Comparison of ENCODE assay signal across 1 cellular context in the genomic region with DNA sequence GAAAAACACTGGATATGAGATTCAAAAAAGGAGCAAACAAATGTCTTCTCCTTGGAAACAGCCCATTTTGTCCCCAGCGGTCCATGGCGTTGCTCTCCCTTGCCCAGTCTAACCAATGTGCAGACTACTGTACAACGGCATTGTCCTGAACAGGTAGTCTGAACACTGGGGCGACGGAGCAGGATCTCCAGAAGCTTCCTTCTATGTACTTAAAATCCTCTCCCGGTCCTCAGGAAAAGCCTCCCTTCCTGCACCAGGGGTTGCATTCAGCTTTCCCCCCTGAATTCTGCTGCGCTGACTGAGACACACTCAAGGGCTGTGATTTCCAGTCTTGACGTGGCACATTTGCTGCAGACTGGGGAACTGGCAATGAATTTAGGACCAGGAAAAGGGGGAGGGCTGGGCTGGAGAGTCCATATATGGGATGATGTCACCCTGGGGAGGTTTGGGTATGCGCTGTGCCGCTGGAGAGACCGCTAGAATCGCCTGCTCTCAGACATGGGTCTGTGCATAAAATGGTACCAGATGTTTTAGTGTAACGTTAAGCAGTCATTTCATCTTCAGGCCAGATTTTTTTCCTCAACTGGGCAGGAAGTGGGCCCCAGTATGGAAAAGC.
TF ChIP-seq lines count a peak whose summit lies in the region.

No MANE protein-coding gene starts in this region.

TF ChIP-seq in HepG2, 621 proteins besides CTCF, POLR2A, EP300 and RAD21 (continued from another document):
- TF ChIP-seq, protein P1, sequence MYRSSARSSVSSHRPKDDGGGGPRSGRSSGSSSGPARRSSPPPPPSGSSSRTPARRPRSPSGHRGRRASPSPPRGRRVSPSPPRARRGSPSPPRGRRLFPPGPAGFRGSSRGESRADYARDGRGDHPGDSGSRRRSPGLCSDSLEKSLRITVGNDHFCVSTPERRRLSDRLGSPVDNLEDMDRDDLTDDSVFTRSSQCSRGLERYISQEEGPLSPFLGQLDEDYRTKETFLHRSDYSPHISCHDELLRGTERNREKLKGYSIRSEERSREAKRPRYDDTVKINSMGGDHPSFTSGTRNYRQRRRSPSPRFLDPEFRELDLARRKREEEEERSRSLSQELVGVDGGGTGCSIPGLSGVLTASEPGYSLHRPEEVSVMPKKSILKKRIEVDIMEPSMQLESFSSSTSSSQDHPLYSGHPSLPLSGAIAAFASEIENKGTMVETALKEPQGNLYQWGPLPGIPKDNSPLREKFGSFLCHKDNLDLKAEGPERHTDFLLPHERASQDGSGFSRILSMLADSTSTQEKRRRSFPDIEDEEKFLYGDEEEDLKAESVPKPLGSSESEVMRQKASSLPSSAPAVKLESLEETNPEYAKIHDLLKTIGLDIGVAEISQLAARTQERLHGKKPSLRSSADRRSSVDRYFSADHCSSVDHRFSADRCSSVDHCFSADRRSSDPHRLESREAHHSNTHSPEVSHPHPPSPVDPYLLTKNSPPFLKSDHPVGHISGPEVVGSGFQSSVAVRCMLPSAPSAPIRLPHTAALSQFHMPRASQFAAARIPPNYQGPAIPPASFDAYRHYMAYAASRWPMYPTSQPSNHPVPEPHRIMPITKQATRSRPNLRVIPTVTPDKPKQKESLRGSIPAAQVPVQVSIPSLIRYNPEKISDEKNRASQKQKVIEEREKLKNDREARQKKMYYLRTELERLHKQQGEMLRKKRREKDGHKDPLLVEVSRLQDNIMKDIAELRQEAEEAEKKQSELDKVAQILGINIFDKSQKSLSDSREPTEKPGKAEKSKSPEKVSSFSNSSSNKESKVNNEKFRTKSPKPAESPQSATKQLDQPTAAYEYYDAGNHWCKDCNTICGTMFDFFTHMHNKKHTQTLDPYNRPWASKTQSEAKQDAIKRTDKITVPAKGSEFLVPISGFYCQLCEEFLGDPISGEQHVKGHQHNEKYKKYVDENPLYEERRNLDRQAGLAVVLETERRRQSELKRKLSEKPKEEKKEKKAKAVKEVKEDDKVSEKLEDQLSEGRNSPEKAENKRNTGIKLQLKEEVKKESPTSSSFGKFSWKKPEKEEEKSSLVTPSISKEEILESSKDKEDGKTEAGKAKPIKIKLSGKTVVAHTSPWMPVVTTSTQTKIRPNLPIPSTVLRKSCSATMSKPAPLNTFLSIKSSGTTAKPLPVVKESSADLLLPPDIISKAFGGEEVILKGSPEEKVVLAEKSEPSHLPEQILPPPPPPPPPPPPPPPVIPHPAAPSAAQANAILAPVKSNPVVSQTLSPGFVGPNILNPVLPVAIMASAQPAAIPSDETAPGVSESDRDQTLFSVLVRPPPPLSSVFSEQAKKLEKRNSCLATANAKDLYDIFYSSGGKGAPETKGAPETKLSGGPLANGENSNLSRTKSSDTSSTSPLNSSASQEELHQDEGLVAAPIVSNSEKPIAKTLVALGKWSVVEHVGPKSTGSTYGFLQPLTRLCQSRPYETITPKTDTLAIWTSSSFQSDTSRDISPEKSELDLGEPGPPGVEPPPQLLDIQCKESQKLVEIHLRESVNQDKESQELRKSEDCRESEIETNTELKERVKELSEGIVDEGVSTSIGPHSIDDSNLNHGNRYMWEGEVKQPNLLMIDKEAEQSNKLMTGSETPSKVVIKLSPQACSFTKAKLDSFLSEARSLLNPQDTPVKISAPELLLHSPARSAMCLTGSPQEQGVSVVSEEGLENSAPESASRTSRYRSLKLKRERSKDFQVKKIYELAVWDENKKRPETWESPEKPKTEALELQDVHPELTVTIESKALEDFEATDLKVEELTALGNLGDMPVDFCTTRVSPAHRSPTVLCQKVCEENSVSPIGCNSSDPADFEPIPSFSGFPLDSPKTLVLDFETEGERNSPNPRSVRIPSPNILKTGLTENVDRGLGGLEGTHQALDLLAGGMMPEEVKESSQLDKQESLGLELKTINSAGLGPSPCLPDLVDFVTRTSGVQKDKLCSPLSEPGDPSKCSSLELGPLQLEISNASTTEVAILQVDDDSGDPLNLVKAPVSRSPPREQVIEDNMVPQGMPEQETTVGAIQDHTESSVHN (CRISPR knock-in tag; IDR thresholded peaks at IDR 0.05): no peak
- TF ChIP-seq DPF2 (CRISPR knock-in tag; IDR thresholded peaks at IDR 0.05; ENCODE audit: borderline replicate concordance, low read depth): no peak
